Comparison of ENCODE assay signal across 17 cellular contexts in the genomic region with DNA sequence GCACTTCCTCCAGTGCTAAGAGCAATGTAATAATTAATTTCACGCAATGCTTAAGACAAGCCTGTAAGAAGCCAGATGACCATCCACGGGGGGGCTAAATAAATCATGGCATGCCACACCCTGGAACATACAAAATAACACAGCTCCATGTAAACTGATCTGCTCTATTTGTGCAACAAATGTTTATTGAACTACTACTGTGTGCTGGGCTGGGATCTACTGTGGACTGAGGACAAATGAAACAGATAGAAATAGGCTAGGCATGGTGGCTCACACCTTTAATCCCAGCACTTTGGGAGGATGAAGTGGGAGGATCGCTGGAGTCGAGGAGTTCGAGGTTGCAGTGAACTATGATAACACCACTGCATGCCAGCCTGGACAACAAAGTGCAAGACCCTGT. TPM values are rescaled to one million over a fixed set of nuclear protein-coding genes. Genes with fewer than 3 reads are reported as not detected.
DNase-seq lines count a peak whose midpoint lies in the region; ATAC-seq and TF ChIP-seq lines count a peak whose summit lies in the region.
"Had no signal": no experiment of that assay in that cellular context is flagged by ENCODE, and none has a peak within 500 bp of the region (broad histone marks: within the 10 kb centered on the region; RNA-seq: fewer than 3 reads in every experiment).

No MANE protein-coding gene starts in this region.

- no peaks in the 10 kb centered on the region for H3K27me3 ChIP-seq in testis

- no peaks in the 10 kb centered on the region for H3K9me3 ChIP-seq in testis
- H3K9me3 ChIP-seq: HAP-1 had no signal

- no peak for ATAC-seq in T-cell (replicated peaks in 1 of 4)
- ATAC-seq in effector memory CD8-positive, alpha-beta T cell (replicated peaks) = no peak
- no peak for ATAC-seq in stimulated activated effector memory CD8-positive, alpha-beta T cell treated with anti-CD3 and anti-CD28 coated beads, Interleukin-12 subunit alpha, Interleukin-12 subunit beta, amount 100 ng/mL, for 72 hours
- no peak for ATAC-seq in GM19467 (IDR thresholded peaks at IDR 0.05; ENCODE audit: unreplicated experiment)
- ATAC-seq: PC-3 had no signal

- TF ChIP-seq CTCF in testis (IDR thresholded peaks at IDR 0.05) = no peak

- H3K4me3 Mint-ChIP-seq in T-cell = peak overlapping the region in 1 of 3 donors; percentile 54
- peak overlapping the region; percentile 64 to 71 for H3K4me3 Mint-ChIP-seq in effector memory CD8-positive, alpha-beta T cell
- H3K4me3 Mint-ChIP-seq in stimulated activated effector memory CD8-positive, alpha-beta T cell treated with anti-CD3 and anti-CD28 coated beads, Interleukin-12 subunit alpha, Interleukin-12 subunit beta, amount 100 ng/mL, for 72 hours = no peak overlapping the region

- WGBS in testis, 2 donors = 74 to 85% methylated on average over 5 of the region's 5 CpGs

- DNase-seq in NCI-H748 (lab: John Stamatoyannopoulos, UW; ENCODE audit: unreplicated experiment) = peak; percentile 25
- DNase-seq in NCI-H748 treated with DMSO at 0.1 percent for 48 hours (lab: John Stamatoyannopoulos, UW) = no peak
- DNase-seq in T-cell = no peak
- no peak for DNase-seq in effector memory CD8-positive, alpha-beta T cell
- no peak for DNase-seq in stimulated activated effector memory CD8-positive, alpha-beta T cell treated with anti-CD3 and anti-CD28 coated beads, Interleukin-12 subunit alpha, Interleukin-12 subunit beta, amount 100 ng/mL, for 72 hours (ENCODE audit: low spot score in 2 of 2)
- no peak for DNase-seq in NK-92 treated with Interleukin-12 subunit alpha and Interleukin-12 subunit beta, amount 100 ng/mL, for 24 hours (lab: John Stamatoyannopoulos, UW)
- DNase-seq in testis = no peak
- DNase-seq: 8988T, C1 segment of cervical spinal cord, DMS79 treated with DMSO at 0.1 percent for 48 hours, NCI-H1417 treated with DMSO at 0.1 percent for 48 hours, NCI-H2081 treated with DMSO at 0.1 percent for 48 hours, NCI-H2227 treated with DMSO at 0.1 percent for 48 hours, NCI-H526, PC-3 had no signal

- H3K36me3 Mint-ChIP-seq in T-cell = peaks cover 37% of the 10 kb centered on the region
- H3K36me3 Mint-ChIP-seq in effector memory CD8-positive, alpha-beta T cell (ENCODE audit: insufficient read depth) = peaks cover 100% of the 10 kb centered on the region
- H3K36me3 Mint-ChIP-seq in stimulated activated effector memory CD8-positive, alpha-beta T cell treated with anti-CD3 and anti-CD28 coated beads, Interleukin-12 subunit alpha, Interleukin-12 subunit beta, amount 100 ng/mL, for 72 hours = peaks cover 100% of the 10 kb centered on the region

- H3K27me3 Mint-ChIP-seq in T-cell = no peaks in the 10 kb centered on the region
- no peaks in the 10 kb centered on the region for H3K27me3 Mint-ChIP-seq in effector memory CD8-positive, alpha-beta T cell

- POLR2A ChIA-PET in T-cell (lab: Charles Lee) = interaction anchor here in 1 of 2 donors (0.6 kb wide), 1 partner anchor 12 kb away, joined by 3 read pairs; no protein-coding TSS in a partner anchor

- H3K4me1 Mint-ChIP-seq in T-cell = peaks cover 49 to 55% (median 54%) of the 10 kb centered on the region in 3 donors
- H3K4me1 Mint-ChIP-seq in effector memory CD8-positive, alpha-beta T cell (ENCODE audit: low read depth in 2 of 2) = peaks cover 38 to 48% of the 10 kb centered on the region in 2 donors
- peaks cover 54% of the 10 kb centered on the region for H3K4me1 Mint-ChIP-seq in stimulated activated effector memory CD8-positive, alpha-beta T cell treated with anti-CD3 and anti-CD28 coated beads, Interleukin-12 subunit alpha, Interleukin-12 subunit beta, amount 100 ng/mL, for 72 hours

- intact Hi-C loops in testis (cut with DNase I; ENCODE audit: low total_unique reads) = no loop called here

- no peaks in the 10 kb centered on the region for H3K36me3 ChIP-seq in testis (ENCODE audit: low read depth, missing control alignments)

- TF ChIP-seq POLR2A in testis (IDR thresholded peaks at IDR 0.05) = no peak

- H3K4me1 ChIP-seq in testis = no peaks in the 10 kb centered on the region

- H3K27ac Mint-ChIP-seq in T-cell = peak overlapping the region; percentile 52 to 53
- H3K27ac Mint-ChIP-seq in effector memory CD8-positive, alpha-beta T cell = peak overlapping the region; percentile 92 to 98
- H3K27ac Mint-ChIP-seq in stimulated activated effector memory CD8-positive, alpha-beta T cell treated with anti-CD3 and anti-CD28 coated beads, Interleukin-12 subunit alpha, Interleukin-12 subunit beta, amount 100 ng/mL, for 72 hours = peak overlapping the region; percentile 85

- CTCF ChIA-PET in T-cell (lab: Charles Lee) = interaction anchor here (0.6 kb wide), 2 partner anchors 86 to 222 kb away, joined by 3 read pairs; no protein-coding TSS in a partner anchor

- H3K27ac ChIP-seq in testis = no peak overlapping the region

- no peak overlapping the region for H3K4me3 ChIP-seq in testis
- H3K4me3 ChIP-seq: HAP-1 had no signal

- H3K9me3 Mint-ChIP-seq in T-cell = no peaks in the 10 kb centered on the region
- no peaks in the 10 kb centered on the region for H3K9me3 Mint-ChIP-seq in effector memory CD8-positive, alpha-beta T cell
- no peaks in the 10 kb centered on the region for H3K9me3 Mint-ChIP-seq in stimulated activated effector memory CD8-positive, alpha-beta T cell treated with anti-CD3 and anti-CD28 coated beads, Interleukin-12 subunit alpha, Interleukin-12 subunit beta, amount 100 ng/mL, for 72 hours

RNA-seq across cellular contexts. Expression of a gene that starts 21.3 kb away (rescaled TPM):
- total RNA-seq in T-cell = 100 to 1,000 TPM; 170 to 412 (median 206) TPM
- total RNA-seq in testis = 10 to 100 TPM; 12.7 to 17.0 TPM
- polyA plus RNA-seq in testis (ENCODE audit: insufficient read depth, low read depth, low replicate concordance) = 19.8 TPM

RNA-seq across cellular contexts. Expression of a gene that starts 22.5 kb away (rescaled TPM):
- total RNA-seq in T-cell (10 to 100 TPM; 38.9 to 61.5 (median 55.1) TPM), testis (10 to 100 TPM; 36.2 to 40.2 TPM)
- polyA plus RNA-seq in testis (ENCODE audit: insufficient read depth, low read depth, low replicate concordance) = 57.8 TPM

RNA-seq across cellular contexts. Expression of a gene that starts 31.5 kb away (rescaled TPM):
- total RNA-seq in T-cell (10 to 100 TPM; 15.3 to 27.9 (median 16.4) TPM), testis (10 to 100 TPM in 1 of 2 donors, 1 to 10 TPM in 1; 6.7 to 13.5 TPM)
- 14.6 TPM for polyA plus RNA-seq in testis (ENCODE audit: insufficient read depth, low read depth, low replicate concordance)

RNA-seq across cellular contexts. Expression of a gene that starts 43.9 kb away (rescaled TPM):
- total RNA-seq in T-cell = 10 to 100 TPM in 3 of 5 donors, 1 to 10 TPM in 2; 9.9 to 14.7 (median 13.2) TPM
- total RNA-seq in testis = 10 to 100 TPM; 17.0 to 32.9 TPM
- polyA plus RNA-seq in testis (ENCODE audit: insufficient read depth, low read depth, low replicate concordance) = 33.2 TPM

Comparison
In these comparisons a context has a peak if more than half of its experiments do, and no peak if none do; other contexts are left out.
1. RNA of a gene that starts 21.3 kb away (total RNA-seq): 170 to 412 TPM in T-cell; 12.7 to 17.0 TPM in testis; every median in the first group is over 4 times any median in the second.
2. Peak in every context shown above with its lines, with median percentiles within 50 percentile points of each other: H3K27ac Mint-ChIP-seq.